ENCODE assay signal across 8 cellular contexts in genomic region chr1:20634065-20634593, GRCh38. TPM values are rescaled to one million over a fixed set of nuclear protein-coding genes. Genes with fewer than 3 reads are reported as not detected.
DNase-seq lines count a peak whose midpoint lies in the region; ATAC-seq and TF ChIP-seq lines count a peak whose summit lies in the region.

No MANE protein-coding gene starts in this region.

- H3K27me3 Mint-ChIP-seq in CD14-positive monocyte (ENCODE audit: low read depth in 3 of 3), result peaks cover 0 to 2% (median 1%) of the 10 kb centered on the region in 3 donors

- H3K36me3 Mint-ChIP-seq in CD14-positive monocyte, result peaks cover 20 to 31% of the 10 kb centered on the region in 2 donors

- in situ Hi-C loops in KBM-7 (cut with MboI; ENCODE audit: low pct_unique_long_range_greater_than_20kb, low sequenced_read_pairs), result loop anchor here (10.0 kb wide), 1 partner anchor 59 kb away; no protein-coding TSS in a partner anchor

- H3K27me3 ChIP-seq in lung (ENCODE audit: control insufficient read depth, insufficient read depth) (no peaks in the 10 kb centered on the region), vagina (no peaks in the 10 kb centered on the region)

- WGBS in lung, 2 donors, result 0 to 3% methylated on average over 11 of the region's 11 CpGs

- no peak for TF ChIP-seq CTCF in CD14-positive monocyte (IDR thresholded peaks at IDR 0.05)
- TF ChIP-seq CTCF in lung (IDR thresholded peaks at IDR 0.05; ENCODE audit: control extremely low read depth, extremely low read depth), result no peak
- no peak for TF ChIP-seq CTCF in vagina (IDR thresholded peaks at IDR 0.05)

- intact Hi-C loops in CD14-positive monocyte (cut with micrococcal nuclease), result loop anchor here in 1 of 2 donors (2.0 to 5.0 kb wide), 2 partner anchors 27 to 57 kb away; partner anchors contain the start of gene DDOST
- intact Hi-C loops in vagina (cut with DNase I), result no loop called here

- H3K9me3 ChIP-seq in lung (ENCODE audit: control insufficient read depth in 2 of 2, insufficient read depth in 1 of 2, low read length in 1 of 2) (no peaks in the 10 kb centered on the region), vagina (no peaks in the 10 kb centered on the region)

- peak overlapping the region in 1 of 2 donors; percentile 100 for H3K27ac ChIP-seq in lung (ENCODE audit: low read depth in 1 of 2, low read length in 1 of 2)
- H3K27ac ChIP-seq in vagina, result peak overlapping the region; percentile 96

- H3K4me3 ChIP-seq in lung, result peak overlapping the region; percentile 49
- H3K4me3 ChIP-seq in vagina, result peak overlapping the region; percentile 90 to 100

- peak overlapping the region; percentile 19 to 87 (median 77) for H3K27ac Mint-ChIP-seq in CD14-positive monocyte

- peaks cover 0 to 11% (median 4%) of the 10 kb centered on the region in 7 donors for H3K9me3 Mint-ChIP-seq in CD14-positive monocyte

- ATAC-seq in lung (ENCODE audit: insufficient read depth, low FRiP score) (no peak), GM21529 (IDR thresholded peaks at IDR 0.05; ENCODE audit: unreplicated experiment) (no peak)

- peak overlapping the region; percentile 80 to 89 for H3K4me3 Mint-ChIP-seq in CD14-positive monocyte

- H3K4me1 ChIP-seq in lung (ENCODE audit: control insufficient read depth in 2 of 2, insufficient read depth in 2 of 2, low read length in 2 of 2) (peaks cover 3 to 4% of the 10 kb centered on the region in 2 donors), vagina (peaks cover 19% of the 10 kb centered on the region)

- H3K36me3 ChIP-seq in lung (ENCODE audit: control insufficient read depth in 2 of 2, insufficient read depth in 2 of 2, low read length in 2 of 2), result peaks cover 8% of the 10 kb centered on the region in 2 donors
- peaks cover 0 to 17% of the 10 kb centered on the region in 2 donors for H3K36me3 ChIP-seq in vagina

- TF ChIP-seq POLR2A in vagina (IDR thresholded peaks at IDR 0.05), result no peak

- H3K4me1 Mint-ChIP-seq in CD14-positive monocyte, result peaks cover 19% of the 10 kb centered on the region

- DNase-seq in CD14-positive monocyte (ENCODE audit: low spot score), result no peak
- peak; percentile 54 for DNase-seq in KBM-7
- peak; percentile 42 for DNase-seq in astrocyte of the hippocampus (ENCODE audit: low read depth, low spot score)
- no peak for DNase-seq in lung (ENCODE audit: low spot score)
- DNase-seq in vagina (ENCODE audit: extremely low spot score in 2 of 2), result no peak
- DNase-seq in NCI-H2227 treated with DMSO at 0.1 percent for 48 hours (lab: John Stamatoyannopoulos, UW), result no peak
- no peak for DNase-seq in islet precursor cell

RNA-seq across cellular contexts. Expression of gene PINK1, which starts 0.9 kb away (rescaled TPM):
- polyA plus RNA-seq in CD14-positive monocyte, result 10 to 100 TPM; 24.0 to 32.7 TPM
- total RNA-seq in lung, result 10 to 100 TPM; 42.5 to 45.4 TPM
- polyA plus RNA-seq in lung, result 10 to 100 TPM; 37.5 to 39.2 TPM
- 113 TPM for total RNA-seq in vagina

RNA-seq across cellular contexts. Expression of gene DDOST, which starts 27.0 kb away (rescaled TPM):
- 100 to 1,000 TPM; 241 to 245 TPM for polyA plus RNA-seq in CD14-positive monocyte
- 100 to 1,000 TPM; 121 to 286 TPM for total RNA-seq in lung
- 100 to 1,000 TPM; 170 to 304 TPM for polyA plus RNA-seq in lung
- 84.5 TPM for total RNA-seq in vagina

RNA-seq across cellular contexts. Expression of gene CDA, which starts 45.2 kb away (rescaled TPM):
- polyA plus RNA-seq in CD14-positive monocyte (100 to 1,000 TPM; 217 to 348 TPM), lung (10 to 100 TPM in 1 of 2 donors, 1 to 10 TPM in 1; 3.3 to 47.5 TPM)
- total RNA-seq in lung (1 to 10 TPM in 1 of 2 donors, under 1 TPM in 1; 0.40 to 3.4 TPM), vagina (16.0 TPM)

Comparison
In these comparisons a context has a peak if more than half of its experiments do, and no peak if none do; other contexts are left out.
1. DNase-seq: peak in KBM-7 (single experiment) and astrocyte of the hippocampus (single experiment); none in CD14-positive monocyte (single experiment), lung (single experiment), vagina (0 of 2), NCI-H2227 treated with DMSO at 0.1 percent for 48 hours (single experiment) and islet precursor cell (single experiment).